In the genomic region with DNA sequence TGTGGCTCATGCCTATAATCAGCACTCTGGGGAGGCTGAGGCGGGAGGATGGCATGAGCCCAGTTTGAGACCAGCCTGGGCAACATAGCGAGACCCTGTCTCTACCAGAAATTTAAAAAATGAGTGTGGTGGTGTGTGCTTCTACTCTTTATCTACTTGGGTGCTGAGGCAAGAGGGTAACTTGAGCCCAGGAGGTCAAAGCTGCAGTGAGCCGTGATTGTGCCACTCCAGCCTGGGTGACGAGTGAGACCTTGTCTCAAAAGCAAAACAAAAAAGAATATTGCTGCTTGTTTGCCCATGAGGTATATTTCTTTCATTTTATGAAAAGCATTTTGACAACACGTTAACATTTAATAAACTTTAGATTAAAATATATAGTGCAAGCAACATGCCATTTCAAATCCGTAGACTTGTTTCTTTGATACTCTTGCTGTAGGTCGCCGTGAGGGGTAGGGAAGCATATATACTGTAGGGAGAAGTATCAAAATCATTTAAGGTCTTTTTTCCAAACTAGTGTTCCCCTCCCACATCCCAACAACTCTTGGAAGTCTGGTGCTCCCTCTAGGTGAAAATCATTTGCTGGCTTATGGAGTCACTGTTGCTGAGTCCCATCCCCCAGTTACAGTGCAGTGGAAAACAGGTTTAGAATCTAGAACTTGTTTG, we compare ENCODE assay signal across 17 cellular contexts. TPM values are rescaled to one million over a fixed set of nuclear protein-coding genes. Genes with fewer than 3 reads are reported as not detected.
"Had no signal": no experiment of that assay in that cellular context is flagged by ENCODE, and none has a peak within 500 bp of the region (broad histone marks: within the 10 kb centered on the region; RNA-seq: fewer than 3 reads in every experiment).

No MANE protein-coding gene starts in this region.

- ATAC-seq: heart left ventricle had no signal

- DNase-seq: foreskin melanocyte; hippocampal formation; kidney glomerular epithelial cell; mesendoderm; naive B cell; nephron progenitor cell; small intestine; stimulated activated CD4-positive, alpha-beta T cell treated with anti-CD3 and anti-CD28 coated beads, Interleukin-12 subunit alpha, Interleukin-12 subunit beta, amount 100 ng/mL, for 4 hours; stimulated activated naive CD4-positive, alpha-beta T cell; stomach; substantia nigra; trophoblast cell had no signal

- H3K27me3 ChIP-seq: heart left ventricle, stomach had no signal

- H3K9me3 ChIP-seq: heart left ventricle, stomach, thoracic aorta had no signal

- H3K27ac ChIP-seq: heart left ventricle, stomach had no signal

- FAIRE-seq: colon, islet of Langerhans, small intestine had no signal

- H3K4me3 ChIP-seq: heart left ventricle, stomach, thoracic aorta had no signal

RNA-seq across cellular contexts. Expression of a gene that starts 4.3 kb away (rescaled TPM):
- total RNA-seq: epithelial cell of proximal tubule had no signal
